8 cellular contexts compared by ENCODE assay signal in genomic region chr9:87973791-87974292, GRCh38. TPM values are rescaled to one million over a fixed set of nuclear protein-coding genes. Genes with fewer than 3 reads are reported as not detected.
DNase-seq lines count a peak whose midpoint lies in the region; ATAC-seq and TF ChIP-seq lines count a peak whose summit lies in the region.

No MANE protein-coding gene starts in this region.

- TF ChIP-seq EP300 in transverse colon (IDR thresholded peaks at IDR 0.05; ENCODE audit: low read depth): no peak

- WGBS in right lobe of liver (ENCODE audit: insufficient coverage, low coverage, low lambda C conversion rate, missing lambda C conversion rate): 39% methylated on average over 10 of the region's 18 CpGs
- 19 to 59% methylated on average over 13 to 18 of the region's 18 CpGs for WGBS in transverse colon (ENCODE audit: low coverage in 1 of 2), 2 donors

- peaks cover 10% of the 10 kb centered on the region for H3K36me3 Mint-ChIP-seq in activated T-cell treated with anti-CD3 and anti-CD28 coated beads, Interleukin-2, amount 50 U/mL, for 4 hours (ENCODE audit: insufficient read depth)

- H3K27me3 ChIP-seq in right lobe of liver (no peaks in the 10 kb centered on the region), transverse colon (no peaks in the 10 kb centered on the region)

- H3K27ac ChIP-seq in right lobe of liver (peak overlapping the region in 2 of 3 donors; percentile 43 to 63), transverse colon (peak overlapping the region; percentile 74 to 86 (median 79))

- no peak for DNase-seq in activated T-cell treated with anti-CD3 and anti-CD28 coated beads, Interleukin-2, amount 50 U/mL, for 4 hours
- DNase-seq in activated T-cell treated with anti-CD3 and anti-CD28 coated beads, Interleukin-2, amount 50 U/mL, for 1 hour: no peak
- DNase-seq in astrocyte of the cerebellum (ENCODE audit: low read depth): no peak
- peak in 1 of 3 donors; percentile 55 for DNase-seq in right lobe of liver
- DNase-seq in transverse colon: no peak
- no peak for DNase-seq in DMS79 treated with DMSO at 0.1 percent for 48 hours (lab: John Stamatoyannopoulos, UW)
- no peak for DNase-seq in left lobe of liver (ENCODE audit: low spot score)

- ATAC-seq in activated T-cell treated with anti-CD3 and anti-CD28 coated beads, Interleukin-2, amount 50 U/mL, for 4 hours: no peak
- ATAC-seq in right lobe of liver: no peak
- no peak for ATAC-seq in HG03571 (IDR thresholded peaks at IDR 0.05; ENCODE audit: unreplicated experiment)
- no peak for ATAC-seq in left lobe of liver

- peaks cover 28% of the 10 kb centered on the region for H3K4me1 Mint-ChIP-seq in activated T-cell treated with anti-CD3 and anti-CD28 coated beads, Interleukin-2, amount 50 U/mL, for 4 hours (ENCODE audit: low read depth)

- H3K9me3 Mint-ChIP-seq in activated T-cell treated with anti-CD3 and anti-CD28 coated beads, Interleukin-2, amount 50 U/mL, for 4 hours: no peaks in the 10 kb centered on the region

- no peaks in the 10 kb centered on the region for H3K36me3 ChIP-seq in right lobe of liver
- no peaks in the 10 kb centered on the region for H3K36me3 ChIP-seq in transverse colon

- H3K4me1 ChIP-seq in right lobe of liver (peaks cover 0 to 7% (median 0%) of the 10 kb centered on the region in 4 donors), transverse colon (peaks cover 11 to 19% (median 13%) of the 10 kb centered on the region in 4 donors)

- in situ Hi-C loops in astrocyte of the cerebellum (cut with HindIII; ENCODE audit: low sequenced_read_pairs): no loop called here
- in situ Hi-C loops in transverse colon (cut with MboI; ENCODE audit: low pct_ligation_motif_present in 1 of 4, low pct_unique_long_range_greater_than_20kb in 1 of 4, low sequenced_read_pairs in 3 of 4): loop anchor here in 2 of 4 donors (25.0 kb wide), 2 partner anchors 88 to 613 kb away; no protein-coding TSS in a partner anchor

- peak overlapping the region; percentile 91 for H3K4me3 Mint-ChIP-seq in activated T-cell treated with anti-CD3 and anti-CD28 coated beads, Interleukin-2, amount 50 U/mL, for 4 hours

- no peak for TF ChIP-seq POLR2A in right lobe of liver (IDR thresholded peaks at IDR 0.05)
- TF ChIP-seq POLR2A in transverse colon (IDR thresholded peaks at IDR 0.05): no peak

- TF ChIP-seq CTCF in astrocyte of the cerebellum (IDR thresholded peaks at IDR 0.05; ENCODE audit: low read depth, low read length, missing control alignments) (no peak), right lobe of liver (IDR thresholded peaks at IDR 0.05) (no peak), transverse colon (IDR thresholded peaks at IDR 0.05) (no peak)

- H3K4me3 ChIP-seq in astrocyte of the cerebellum (ENCODE audit: low read depth, low read length): peak overlapping the region; percentile 63
- peak overlapping the region; percentile 62 to 77 (median 66) for H3K4me3 ChIP-seq in right lobe of liver
- H3K4me3 ChIP-seq in transverse colon: peak overlapping the region; percentile 53 to 78 (median 64)

- H3K9me3 ChIP-seq in right lobe of liver (no peaks in the 10 kb centered on the region), transverse colon (no peaks in the 10 kb centered on the region)

- intact Hi-C loops in right lobe of liver (cut with DNase I) (no loop called here), transverse colon (cut with DNase I; ENCODE audit: low total_unique reads) (no loop called here)

- H3K27me3 Mint-ChIP-seq in activated T-cell treated with anti-CD3 and anti-CD28 coated beads, Interleukin-2, amount 50 U/mL, for 4 hours (ENCODE audit: low read depth): no peaks in the 10 kb centered on the region

RNA-seq across cellular contexts. Expression of gene CDK20, which starts 0.5 kb away (rescaled TPM):
- total RNA-seq in activated T-cell treated with anti-CD3 and anti-CD28 coated beads, Interleukin-2, amount 50 U/mL, for 4 hours: 1 to 10 TPM; 4.0 to 5.3 (median 5.3) TPM
- total RNA-seq in right lobe of liver (1 to 10 TPM; 1.6 to 3.7 (median 2.3) TPM), transverse colon (10 to 100 TPM in 3 of 4 donors, 1 to 10 TPM in 1; 2.8 to 25.4 (median 12.9) TPM), left lobe of liver (2.7 TPM)

RNA-seq across cellular contexts. Expression of gene SPATA31C1, which starts 56.1 kb away (rescaled TPM):
- not detected for total RNA-seq in activated T-cell treated with anti-CD3 and anti-CD28 coated beads, Interleukin-2, amount 50 U/mL, for 4 hours
- total RNA-seq in right lobe of liver: not detected
- not detected for total RNA-seq in transverse colon
- total RNA-seq in left lobe of liver: not detected
